In the genomic region with DNA sequence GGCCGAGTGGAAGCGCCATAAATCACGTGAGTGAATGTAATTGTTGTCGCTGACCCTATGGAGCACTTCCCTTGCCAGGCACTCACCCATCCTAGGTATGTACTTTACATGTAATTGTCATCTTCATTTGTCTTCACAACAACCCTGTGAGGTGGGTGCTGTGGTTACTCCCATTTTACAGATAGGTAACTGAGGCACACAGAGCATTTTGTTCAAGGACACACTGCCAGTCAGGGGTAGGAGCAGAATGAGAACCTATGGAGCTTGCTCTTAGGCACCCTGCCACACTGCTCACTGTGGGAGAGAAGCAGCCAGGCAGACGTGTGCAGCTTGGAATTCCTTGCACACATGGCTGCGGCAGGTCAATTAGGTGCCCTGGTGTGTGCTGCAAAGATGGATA, we compare ENCODE assay signal across 9 cellular contexts. TPM values are rescaled to one million over a fixed set of nuclear protein-coding genes. Genes with fewer than 3 reads are reported as not detected.
DNase-seq lines count a peak whose midpoint lies in the region; ATAC-seq and TF ChIP-seq lines count a peak whose summit lies in the region.
"Had no signal": no experiment of that assay in that cellular context is flagged by ENCODE, and none has a peak within 500 bp of the region (broad histone marks: within the 10 kb centered on the region; RNA-seq: fewer than 3 reads in every experiment).

No MANE protein-coding gene starts in this region.

- H3K36me3 ChIP-seq in RWPE2 (ENCODE audit: low read depth), result no peaks in the 10 kb centered on the region
- no peaks in the 10 kb centered on the region for H3K36me3 ChIP-seq in fibroblast of lung (ENCODE audit: control insufficient read depth, insufficient read depth, low read length)
- H3K36me3 ChIP-seq: HAP-1 had no signal

- H3K27ac ChIP-seq in RWPE2 (ENCODE audit: poor library complexity, severe bottlenecking), result peak overlapping the region; percentile 12
- peak overlapping the region; percentile 96 for H3K27ac ChIP-seq in fibroblast of lung (ENCODE audit: insufficient read depth, low read length)

- ATAC-seq in RWPE2 (ENCODE audit: low read depth) (no peak), GM18502 (IDR thresholded peaks at IDR 0.05; ENCODE audit: poor library complexity, unreplicated experiment) (no peak), GM21423 (IDR thresholded peaks at IDR 0.05; ENCODE audit: unreplicated experiment) (no peak), GM21526 (IDR thresholded peaks at IDR 0.05; ENCODE audit: low FRiP score, unreplicated experiment) (no peak)

- H3K4me3 ChIP-seq in GM12865 (ENCODE audit: low read depth, low read length) (peak overlapping the region; percentile 67), RWPE2 (ENCODE audit: severe bottlenecking) (peak overlapping the region; percentile 95), fibroblast of lung (replicated peaks in 1 of 4; ENCODE audit: control extremely low read depth in 1 of 4, insufficient read depth in 1 of 4, low read depth in 3 of 4, low read length in 4 of 4) (peak overlapping the region; percentile 87 to 96 (median 94)), retinal pigment epithelial cell (ENCODE audit: low read length) (peak overlapping the region; percentile 81)
- H3K4me3 ChIP-seq: HAP-1 had no signal

- peaks cover 2% of the 10 kb centered on the region for H3K79me2 ChIP-seq in fibroblast of lung (ENCODE audit: control insufficient read depth, insufficient read depth, low read length)

- TF ChIP-seq CTCF in GM12865 (IDR thresholded peaks at IDR 0.05; ENCODE audit: insufficient read depth, low read depth, low read length, missing control alignments), result no peak
- TF ChIP-seq CTCF in RWPE2 (IDR thresholded peaks at IDR 0.05; ENCODE audit: poor library complexity, severe bottlenecking), result no peak
- TF ChIP-seq CTCF in fibroblast of lung (conservative IDR thresholded peaks at IDR 0.05 in 1 of 2, IDR thresholded peaks at IDR 0.05 in 1 of 2; ENCODE audit: low read depth in 1 of 2, low read length in 2 of 2), result no peak
- TF ChIP-seq CTCF in retinal pigment epithelial cell (conservative IDR thresholded peaks at IDR 0.05; ENCODE audit: low read depth, low read length), result no peak

- H3K9ac ChIP-seq in fibroblast of lung (ENCODE audit: insufficient read depth, low read length), result peak overlapping the region; percentile 92

- H3K4me2 ChIP-seq in fibroblast of lung (ENCODE audit: extremely low read depth, insufficient read depth, low read length), result peak overlapping the region; percentile 99

- peak overlapping the region; percentile 95 for H2AFZ ChIP-seq in fibroblast of lung (ENCODE audit: low read length)

- no peaks in the 10 kb centered on the region for H3K9me3 ChIP-seq in RWPE2 (ENCODE audit: severe bottlenecking)
- no peaks in the 10 kb centered on the region for H3K9me3 ChIP-seq in fibroblast of lung (ENCODE audit: control insufficient read depth, insufficient read depth, low read depth, low read length)
- H3K9me3 ChIP-seq: HAP-1 had no signal

- H4K20me1 ChIP-seq in fibroblast of lung (ENCODE audit: control insufficient read depth, extremely low read depth, insufficient read depth, low read length), result no peaks in the 10 kb centered on the region

- H3K4me1 ChIP-seq in RWPE2 (ENCODE audit: insufficient read depth, poor library complexity, severe bottlenecking) (peaks cover 7% of the 10 kb centered on the region), fibroblast of lung (ENCODE audit: control insufficient read depth, extremely low read depth, insufficient read depth, low read length) (peaks cover 3% of the 10 kb centered on the region)
- H3K4me1 ChIP-seq: HAP-1 had no signal

- H3K27me3 ChIP-seq in RWPE2 (ENCODE audit: insufficient read depth, poor library complexity, severe bottlenecking) (no peaks in the 10 kb centered on the region), fibroblast of lung (ENCODE audit: control insufficient read depth, insufficient read depth, low read length) (no peaks in the 10 kb centered on the region)

- no peak for DNase-seq in GM12865 (ENCODE audit: low read depth)
- no peak for DNase-seq in RWPE2 (ENCODE audit: low spot score)
- no peak for DNase-seq in fibroblast of lung (ENCODE audit: low read depth in 2 of 2)
- no peak for DNase-seq in retinal pigment epithelial cell (ENCODE audit: low read depth)
- DNase-seq in SW 1271 (lab: John Stamatoyannopoulos, UW), result no peak

RNA-seq across cellular contexts. Expression of gene EFCAB6, which starts 0.8 kb away (rescaled TPM):
- 1.5 and 2.3 TPM in 2 replicates for total RNA-seq in fibroblast of lung
- 0.38 and 1.0 TPM in 2 replicates for polyA plus RNA-seq in fibroblast of lung
- polyA plus RNA-seq in fibroblast of lung (2012), result 0.46 and 0.48 TPM in 2 replicates
- polyA minus RNA-seq in fibroblast of lung (ENCODE audit: low replicate concordance), result 0.90 TPM in 1 of 2 replicates, not detected in the other

RNA-seq across cellular contexts. Expression of gene SULT4A1, which starts 49.4 kb away (rescaled TPM):
- total RNA-seq in fibroblast of lung, result under 0.01 and 0.50 TPM in 2 replicates
- 0.09 and 0.16 TPM in 2 replicates for polyA plus RNA-seq in fibroblast of lung
- polyA plus RNA-seq in fibroblast of lung (2012), result 0.08 TPM in 1 of 2 replicates, not detected in the other
- not detected in 2 replicates for polyA minus RNA-seq in fibroblast of lung (ENCODE audit: low replicate concordance)
